ENCODE assay signal across 8 cellular contexts in the genomic region with DNA sequence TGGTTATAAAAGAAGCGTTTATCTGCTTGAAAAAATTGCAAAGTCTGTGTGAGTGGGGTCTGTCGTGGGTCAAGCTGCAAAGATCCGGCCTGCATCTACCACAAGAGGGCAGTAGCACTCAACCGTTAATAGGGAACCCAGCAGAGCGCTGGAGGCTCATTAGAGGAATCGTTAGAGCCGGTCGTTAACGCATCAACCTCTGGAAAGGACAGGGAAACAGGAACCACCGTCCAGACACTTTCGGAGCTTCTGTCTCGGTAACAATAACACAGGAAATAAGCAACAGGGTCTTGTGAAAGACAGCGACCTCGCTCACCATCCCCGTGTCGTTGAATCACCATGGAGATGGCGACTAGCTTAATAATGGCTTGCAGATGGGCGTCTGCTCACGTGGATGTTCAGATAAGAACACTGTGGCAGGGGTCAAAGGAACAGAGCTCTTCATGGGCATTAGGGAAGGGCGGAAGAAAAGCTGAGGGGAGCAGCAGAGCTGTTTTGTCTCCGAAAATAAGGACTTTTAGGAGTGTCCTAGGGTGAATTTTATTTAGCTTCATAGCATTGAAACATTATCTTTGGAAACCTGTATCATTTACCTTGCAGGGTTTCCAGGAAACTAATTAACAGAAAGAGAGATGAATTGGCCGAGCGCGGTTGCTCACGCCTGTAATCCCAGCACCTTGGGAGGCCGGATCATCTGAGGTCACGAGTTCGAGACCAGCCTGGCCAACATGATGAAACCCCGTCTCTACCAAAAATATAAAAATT. TPM values are rescaled to one million over a fixed set of nuclear protein-coding genes. Genes with fewer than 3 reads are reported as not detected.
DNase-seq lines count a peak whose midpoint lies in the region; ATAC-seq and TF ChIP-seq lines count a peak whose summit lies in the region.

No MANE protein-coding gene starts in this region.

- H3K9me3 Mint-ChIP-seq in activated T-cell treated with anti-CD3 and anti-CD28 coated beads, Interleukin-2, amount 50 U/mL, for 4 hours: no peaks in the 10 kb centered on the region

- H3K4me1 Mint-ChIP-seq in activated T-cell treated with anti-CD3 and anti-CD28 coated beads, Interleukin-2, amount 50 U/mL, for 4 hours (ENCODE audit: low read depth): peaks cover 5% of the 10 kb centered on the region

- DNase-seq in KBM-7: peak; percentile 96
- peak; percentile 66 for DNase-seq in activated T-cell treated with anti-CD3 and anti-CD28 coated beads, Interleukin-2, amount 50 U/mL, for 4 hours
- DNase-seq in fibroblast of lung (ENCODE audit: low read depth in 2 of 2): peak; percentile 68 to 83
- peak; percentile 83 for DNase-seq in myocyte (ENCODE audit: low read depth)
- peak; percentile 52 to 53 for DNase-seq in stimulated activated CD8-positive, alpha-beta memory T cell treated with anti-CD3 and anti-CD28 coated beads, Interleukin-7, amount 100 ng/mL, for 4 hours (ENCODE audit: low read depth in 2 of 2)

- in situ Hi-C loops in KBM-7 (cut with MboI; ENCODE audit: low pct_unique_long_range_greater_than_20kb, low sequenced_read_pairs): no loop called here

- TF ChIP-seq CTCF in GM12874 (IDR thresholded peaks at IDR 0.05; ENCODE audit: insufficient read depth, low read depth, low read length) (peak; percentile 83), fibroblast of lung (conservative IDR thresholded peaks at IDR 0.05 in 1 of 2, IDR thresholded peaks at IDR 0.05 in 1 of 2; ENCODE audit: low read depth in 1 of 2, low read length in 2 of 2) (peak; percentile 93 to 96)

- peak overlapping the region; percentile 70 for H3K27ac ChIP-seq in fibroblast of lung (ENCODE audit: insufficient read depth, low read length)

- H3K36me3 Mint-ChIP-seq in activated T-cell treated with anti-CD3 and anti-CD28 coated beads, Interleukin-2, amount 50 U/mL, for 4 hours (ENCODE audit: insufficient read depth): no peaks in the 10 kb centered on the region

- H3K36me3 ChIP-seq in fibroblast of lung (ENCODE audit: control insufficient read depth, insufficient read depth, low read length): no peaks in the 10 kb centered on the region

- H3K4me2 ChIP-seq in fibroblast of lung (ENCODE audit: extremely low read depth, insufficient read depth, low read length): peak overlapping the region; percentile 88

- no peaks in the 10 kb centered on the region for H3K9me3 ChIP-seq in fibroblast of lung (ENCODE audit: control insufficient read depth, insufficient read depth, low read depth, low read length)

- peaks cover 4% of the 10 kb centered on the region for H3K27me3 ChIP-seq in fibroblast of lung (ENCODE audit: control insufficient read depth, insufficient read depth, low read length)

- peak overlapping the region; percentile 98 for H2AFZ ChIP-seq in fibroblast of lung (ENCODE audit: low read length)

- H3K4me3 Mint-ChIP-seq in activated T-cell treated with anti-CD3 and anti-CD28 coated beads, Interleukin-2, amount 50 U/mL, for 4 hours: peak overlapping the region; percentile 73

- peaks cover 2% of the 10 kb centered on the region for H3K27me3 Mint-ChIP-seq in activated T-cell treated with anti-CD3 and anti-CD28 coated beads, Interleukin-2, amount 50 U/mL, for 4 hours (ENCODE audit: low read depth)

- peaks cover 2% of the 10 kb centered on the region for H3K4me1 ChIP-seq in fibroblast of lung (ENCODE audit: control insufficient read depth, extremely low read depth, insufficient read depth, low read length)

- peak overlapping the region; percentile 48 for H3K9ac ChIP-seq in fibroblast of lung (ENCODE audit: insufficient read depth, low read length)

- peak overlapping the region; percentile 34 to 81 (median 60) for H3K4me3 ChIP-seq in fibroblast of lung (replicated peaks in 1 of 4; ENCODE audit: control extremely low read depth in 1 of 4, insufficient read depth in 1 of 4, low read depth in 3 of 4, low read length in 4 of 4)

- ATAC-seq in activated T-cell treated with anti-CD3 and anti-CD28 coated beads, Interleukin-2, amount 50 U/mL, for 4 hours: peak; percentile 98
- ATAC-seq in HG02970 (IDR thresholded peaks at IDR 0.05; ENCODE audit: low FRiP score, unreplicated experiment): no peak

- H4K20me1 ChIP-seq in fibroblast of lung (ENCODE audit: control insufficient read depth, extremely low read depth, insufficient read depth, low read length): no peaks in the 10 kb centered on the region

- no peaks in the 10 kb centered on the region for H3K79me2 ChIP-seq in fibroblast of lung (ENCODE audit: control insufficient read depth, insufficient read depth, low read length)

TF ChIP-seq in PFSK-1, 5 proteins besides CTCF, POLR2A, EP300 and RAD21:
- TF ChIP-seq TAF1 (IDR thresholded peaks at IDR 0.05; ENCODE audit: borderline replicate concordance, insufficient read depth, low read length): no peak
- peak; percentile 95 for TF ChIP-seq FOXP2 (optimal IDR thresholded peaks at IDR 0.05; ENCODE audit: borderline replicate concordance, extremely low read depth, extremely low read length, insufficient read depth)
- TF ChIP-seq SIN3A (IDR thresholded peaks at IDR 0.05; ENCODE audit: borderline replicate concordance, insufficient read depth, low read length): peak; percentile 61; the same call in 1 of the 2 replicates
TF ChIP-seq in PFSK-1: peak in this region for 2.

RNA-seq across cellular contexts. Expression of a gene that starts 11.9 kb away (rescaled TPM):
- 19.6 TPM for polyA plus RNA-seq in PFSK-1 (2012; ENCODE audit: insufficient read length, low read depth)
- total RNA-seq in activated T-cell treated with anti-CD3 and anti-CD28 coated beads, Interleukin-2, amount 50 U/mL, for 4 hours: 10 to 100 TPM; 33.0 to 40.8 (median 40.2) TPM
- total RNA-seq in fibroblast of lung (9.2 and 12.7 TPM in 2 replicates), myocyte (12.4 and 16.3 TPM in 2 replicates)
- polyA plus RNA-seq in fibroblast of lung: 19.5 and 19.8 TPM in 2 replicates
- polyA plus RNA-seq in fibroblast of lung (2012): 34.7 and 37.8 TPM in 2 replicates
- polyA minus RNA-seq in fibroblast of lung (ENCODE audit: low replicate concordance): 3.3 and 9.6 TPM in 2 replicates
- polyA plus RNA-seq in myocyte (2012): 16.5 TPM
